ENCODE assay signal across 8 cellular contexts in the genomic region with DNA sequence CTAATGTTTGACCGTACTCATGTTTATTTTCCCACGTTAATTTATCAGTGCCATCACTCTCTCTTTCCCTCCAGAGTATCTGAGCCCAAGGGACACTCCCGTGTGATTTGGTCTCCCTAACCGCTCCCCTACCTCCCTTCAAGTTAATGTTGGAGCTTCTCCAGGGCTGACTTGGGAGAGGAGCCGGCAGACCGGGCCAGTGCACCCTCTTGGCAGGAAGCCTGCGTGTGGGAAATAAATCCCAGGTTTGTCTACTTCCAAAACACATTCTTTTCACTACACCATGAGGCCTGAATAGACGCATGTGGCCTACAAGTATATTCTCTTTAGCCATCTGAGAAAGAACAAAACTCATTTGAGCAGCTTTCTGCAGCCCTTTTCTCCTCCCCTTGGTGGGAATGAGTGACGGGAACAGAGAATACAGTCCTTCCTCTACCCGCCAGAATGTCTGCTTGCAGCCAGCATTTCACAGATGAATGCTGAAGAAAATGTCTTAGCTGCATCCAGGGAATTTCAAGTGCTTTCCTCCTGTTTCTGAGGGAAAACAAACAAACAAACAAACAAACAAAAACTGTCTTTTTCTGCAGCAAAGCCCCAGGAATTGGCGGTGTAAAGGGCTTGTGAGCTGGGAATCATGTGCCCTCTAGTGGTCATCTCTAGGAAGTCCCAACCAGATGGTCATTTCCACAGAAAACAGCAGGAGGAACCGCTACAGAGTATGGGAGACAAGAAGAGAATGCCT. TPM values are rescaled to one million over a fixed set of nuclear protein-coding genes. Genes with fewer than 3 reads are reported as not detected.
DNase-seq lines count a peak whose midpoint lies in the region; ATAC-seq and TF ChIP-seq lines count a peak whose summit lies in the region.

No MANE protein-coding gene starts in this region.

- H4K20me1 ChIP-seq in neural progenitor cell (ENCODE audit: low read depth), result no peaks in the 10 kb centered on the region

- DNase-seq in CMK (ENCODE audit: low read depth), result peak; percentile 34
- peak; percentile 53 for DNase-seq in NCI-H2107 treated with DMSO at 0.1 percent for 48 hours (lab: John Stamatoyannopoulos, UW; ENCODE audit: unreplicated experiment)
- DNase-seq in activated CD4-positive, alpha-beta T cell treated with anti-CD3 and anti-CD28 coated beads for 48 hours, result peak; percentile 25
- peak; percentile 71 for DNase-seq in fibroblast of villous mesenchyme (ENCODE audit: low read depth)
- DNase-seq in neural progenitor cell (ENCODE audit: low spot score), result peak; percentile 79
- no peak for DNase-seq in ureter (ENCODE audit: low spot score)

- TF ChIP-seq CTCF in fibroblast of villous mesenchyme (IDR thresholded peaks at IDR 0.05; ENCODE audit: insufficient read depth, low read depth, low read length) (peak; percentile 96), neural progenitor cell (IDR thresholded peaks at IDR 0.05) (peak; percentile 99)

- H3K79me2 ChIP-seq in neural progenitor cell (ENCODE audit: low read depth), result no peaks in the 10 kb centered on the region

- ATAC-seq in GM18861 (IDR thresholded peaks at IDR 0.05; ENCODE audit: unreplicated experiment) (peak; percentile 80), HG03039 (IDR thresholded peaks at IDR 0.05; ENCODE audit: unreplicated experiment) (peak; percentile 76)

- H3K4me3 Mint-ChIP-seq in neural progenitor cell, result no peak overlapping the region

- no peak overlapping the region for H3K9ac ChIP-seq in neural progenitor cell

- H3K4me3 ChIP-seq in fibroblast of villous mesenchyme (ENCODE audit: low read depth, low read length) (no peak overlapping the region), neural progenitor cell (no peak overlapping the region)

- H3K9me3 ChIP-seq in neural progenitor cell (ENCODE audit: low read depth), result no peaks in the 10 kb centered on the region

- no peaks in the 10 kb centered on the region for H3K36me3 Mint-ChIP-seq in neural progenitor cell

- H2AFZ ChIP-seq in neural progenitor cell (replicated peaks), result peak overlapping the region; percentile 94

- peaks cover 6% of the 10 kb centered on the region for H3K4me1 ChIP-seq in neural progenitor cell

- H3F3A ChIP-seq in neural progenitor cell (ENCODE audit: low read depth), result no peaks in the 10 kb centered on the region

- no peaks in the 10 kb centered on the region for H3K36me3 ChIP-seq in neural progenitor cell

- H3K27ac Mint-ChIP-seq in neural progenitor cell, result no peak overlapping the region

- H3K27me3 Mint-ChIP-seq in neural progenitor cell (ENCODE audit: insufficient read depth, low read depth), result peaks cover 10% of the 10 kb centered on the region

- peaks cover 9% of the 10 kb centered on the region for H3K27me3 ChIP-seq in neural progenitor cell

- no peaks in the 10 kb centered on the region for H3K9me3 Mint-ChIP-seq in neural progenitor cell

- H3K4me1 Mint-ChIP-seq in neural progenitor cell, result peaks cover 19% of the 10 kb centered on the region

- H3K4me2 ChIP-seq in neural progenitor cell, result peak overlapping the region; percentile 51

- no peak overlapping the region for H3K27ac ChIP-seq in neural progenitor cell

RNA-seq across cellular contexts. Expression of gene DAPL1, which starts 41.4 kb away (rescaled TPM):
- total RNA-seq in fibroblast of villous mesenchyme (not detected in 2 replicates), neural progenitor cell (ENCODE audit: low replicate concordance) (not detected in 2 replicates), ureter (13.0 TPM)

Comparison
In these comparisons a context has a peak if more than half of its experiments do, and no peak if none do; other contexts are left out.
1. RNA of gene DAPL1, which starts 41.4 kb away (total RNA-seq): 13.0 TPM in ureter (single experiment); not detected in fibroblast of villous mesenchyme and not detected in neural progenitor cell; every median in the first group is over 10 times any median in the second.